Comparison of ENCODE assay signal across 8 cellular contexts in genomic region chr6:26172496-26172958, GRCh38.
DNase-seq lines count a peak whose midpoint lies in the region; ATAC-seq and TF ChIP-seq lines count a peak whose summit lies in the region.

No MANE protein-coding gene starts in this region.

- peak overlapping the region; percentile 48 for H3K14ac ChIP-seq in IMR-90 (replicated peaks; ENCODE audit: low read depth, low read length)

- H3K18ac ChIP-seq in IMR-90 (ENCODE audit: low read depth, low read length): peak overlapping the region; percentile 94

- peak overlapping the region; percentile 73 for H3K56ac ChIP-seq in IMR-90 (ENCODE audit: extremely low read depth, insufficient read depth, low read length)

- H4K20me1 ChIP-seq in IMR-90 (ENCODE audit: insufficient read depth, low read length): no peaks in the 10 kb centered on the region
- H4K20me1 ChIP-seq in SU-DHL-6 (ENCODE audit: low read depth, low read length): no peaks in the 10 kb centered on the region

- 0% methylated on average over 1 of the region's 14 CpGs; no CpG with 5 or more reads in 1 of the 2 experiments for WGBS in IMR-90 (ENCODE audit: extremely low coverage in 2 of 2, insufficient read length in 1 of 2), 2 experiments

- H3K4me3 Mint-ChIP-seq in effector memory CD8-positive, alpha-beta T cell: peak overlapping the region; percentile 86 to 99

- TF ChIP-seq POLR2A in GM18505 (IDR thresholded peaks at IDR 0.05; ENCODE audit: borderline replicate concordance, extremely low read depth, insufficient read depth, insufficient read length): peak; percentile 33
- TF ChIP-seq POLR2A in IMR-90 (IDR thresholded peaks at IDR 0.05; ENCODE audit: low read depth, low read length): no peak

- peaks cover 1% of the 10 kb centered on the region; the same call in 1 of the 2 replicates for H3K4me1 ChIP-seq in IMR-90 (ENCODE audit: control insufficient read depth, insufficient read depth, low read length)
- H3K4me1 ChIP-seq in mononuclear cell (ENCODE audit: insufficient read depth, low read length): peaks cover 26% of the 10 kb centered on the region

- peaks cover 61% of the 10 kb centered on the region for H3F3A ChIP-seq in SU-DHL-6 (ENCODE audit: insufficient read depth)

- H3K27ac ChIP-seq in IMR-90 (ENCODE audit: insufficient read depth, low read length): peak overlapping the region; percentile 76
- H3K27ac ChIP-seq in SU-DHL-6 (ENCODE audit: low read depth, low read length): peak overlapping the region; percentile 94

- peak overlapping the region; percentile 89 for H3K9ac ChIP-seq in IMR-90 (ENCODE audit: low read depth, low read length)
- peak overlapping the region; percentile 81 for H3K9ac ChIP-seq in SU-DHL-6 (ENCODE audit: low read length)

- ATAC-seq in GM18505 (IDR thresholded peaks at IDR 0.05; ENCODE audit: unreplicated experiment) (peak; percentile 22), IMR-90 (ENCODE audit: low read depth) (peak; percentile 19)
- ATAC-seq in effector memory CD8-positive, alpha-beta T cell (replicated peaks): peak; percentile 45

- no peak overlapping the region for H2AK5ac ChIP-seq in IMR-90 (ENCODE audit: low read depth, low read length)

- CTCF ChIA-PET in AG04449 (lab: Yijun Ruan, JAX): interaction anchor here (0.6 to 3.0 kb wide), 7 partner anchors 10 to 423 kb away, joined by 3 to 34 read pairs (median 4); partner anchors contain the start of gene ABT1
- CTCF ChIA-PET in IMR-90 (lab: Yijun Ruan, JAX): interaction anchor here (0.7 to 1.3 kb wide), 2 partner anchors 10 to 164 kb away, joined by 3 to 4 read pairs; no protein-coding TSS in a partner anchor

- TF ChIP-seq CTCF in AG04449 (IDR thresholded peaks at IDR 0.05; ENCODE audit: insufficient read depth, low read length, missing control alignments) (no peak), IMR-90 (conservative IDR thresholded peaks at IDR 0.05; ENCODE audit: low read depth, low read length) (no peak), SU-DHL-6 (IDR thresholded peaks at IDR 0.05; ENCODE audit: insufficient read depth, low read length, poor library complexity, severe bottlenecking) (no peak)

- TF ChIP-seq RAD21 in IMR-90 (IDR thresholded peaks at IDR 0.05; ENCODE audit: low read length): no peak

- peak overlapping the region; percentile 64; the same call in 1 of the 2 replicates for H3K23ac ChIP-seq in IMR-90 (ENCODE audit: low read depth, low read length)

- H2BK20ac ChIP-seq in IMR-90 (ENCODE audit: low read depth, low read length): no peak overlapping the region

- H3K36me3 ChIP-seq in IMR-90 (ENCODE audit: control insufficient read depth, insufficient read depth, low read length) (no peaks in the 10 kb centered on the region), SU-DHL-6 (ENCODE audit: low read length) (no peaks in the 10 kb centered on the region)

- H3K79me1 ChIP-seq in IMR-90 (ENCODE audit: low read depth in 1 of 2, low read length in 2 of 2): peaks cover 3 to 7% of the 10 kb centered on the region in 2 experiments; a peak in 2 of 4 replicates

- peaks cover 19% of the 10 kb centered on the region for H3K36me3 Mint-ChIP-seq in effector memory CD8-positive, alpha-beta T cell (ENCODE audit: insufficient read depth)

- no peaks in the 10 kb centered on the region for H3K9me1 ChIP-seq in IMR-90 (ENCODE audit: insufficient read depth, low read length)

- no peaks in the 10 kb centered on the region for H3K9me2 ChIP-seq in SU-DHL-6 (replicated peaks; ENCODE audit: insufficient read depth, low read length)

- H4K91ac ChIP-seq in IMR-90 (ENCODE audit: insufficient read depth, low read depth, low read length): peak overlapping the region; percentile 64

- dilution Hi-C loops in IMR-90 (cut with HindIII; ENCODE audit: low sequenced_read_pairs, unreplicated experiment): no loop called here

- H2AFZ ChIP-seq in IMR-90 (replicated peaks; ENCODE audit: low read length, poor library complexity) (peak overlapping the region; percentile 69), SU-DHL-6 (ENCODE audit: low read depth, low read length, severe bottlenecking) (peak overlapping the region; percentile 57)

- H3K27me3 ChIP-seq in IMR-90 (ENCODE audit: control insufficient read depth, insufficient read depth, low read length) (no peaks in the 10 kb centered on the region), SU-DHL-6 (ENCODE audit: low read length) (no peaks in the 10 kb centered on the region), mononuclear cell (ENCODE audit: insufficient read depth, low read length) (no peaks in the 10 kb centered on the region)

- H4K8ac ChIP-seq in IMR-90 (ENCODE audit: low read depth in 2 of 2, low read length in 2 of 2): peak overlapping the region; percentile 74 to 86

- no peak overlapping the region for H2AK9ac ChIP-seq in IMR-90 (replicated peaks; ENCODE audit: low read depth, low read length, poor library complexity)

- intact Hi-C loops in IMR-90 (cut with micrococcal nuclease): loop anchor here (1.0 kb wide), 1 partner anchor 47 kb away; no protein-coding TSS in a partner anchor

- H3K27ac Mint-ChIP-seq in effector memory CD8-positive, alpha-beta T cell: peak overlapping the region; percentile 90 to 95

- no peaks in the 10 kb centered on the region for H3K27me3 Mint-ChIP-seq in effector memory CD8-positive, alpha-beta T cell

- H4K5ac ChIP-seq in IMR-90 (ENCODE audit: low read depth, low read length): peak overlapping the region; percentile 94

- peak overlapping the region; percentile 66 for H2BK5ac ChIP-seq in IMR-90 (ENCODE audit: low read depth, low read length, poor library complexity, severe bottlenecking)

- POLR2A ChIA-PET in AG04449 (lab: Yijun Ruan, JAX) (interaction anchor here (0.6 to 4.0 kb wide), 9 partner anchors 11 to 100 kb away, joined by 3 to 32 read pairs (median 5); a partner anchor contains a TSS), IMR-90 (lab: Charles Lee; ENCODE audit: unreplicated experiment) (interaction anchor here (0.5 to 1.4 kb wide), 4 partner anchors 14 to 48 kb away, joined by 3 to 7 read pairs (median 4); a partner anchor contains a TSS)

- H2BK15ac ChIP-seq in IMR-90 (ENCODE audit: low read depth, low read length): no peak overlapping the region

- H3K4me1 Mint-ChIP-seq in effector memory CD8-positive, alpha-beta T cell (ENCODE audit: low read depth in 2 of 2): peaks cover 31 to 41% of the 10 kb centered on the region in 2 donors

- in situ Hi-C loops in IMR-90 (cut with MboI; ENCODE audit: low sequenced_read_pairs): no loop called here

- peak overlapping the region; percentile 77 for H3K4ac ChIP-seq in IMR-90 (ENCODE audit: low read depth, low read length)

- no TSS peak for BruUV-seq in IMR-90 (replicated peaks; lab: Mats Ljungman, UMichigan)

- H3K79me2 ChIP-seq in SU-DHL-6 (ENCODE audit: insufficient read depth, low read length): peaks cover 4% of the 10 kb centered on the region; the same call in 1 of the 2 replicates

- H3K9me3 ChIP-seq in IMR-90 (ENCODE audit: control insufficient read depth, insufficient read depth, low read length) (no peaks in the 10 kb centered on the region), SU-DHL-6 (ENCODE audit: insufficient read depth, low read length) (no peaks in the 10 kb centered on the region), mononuclear cell (ENCODE audit: low read depth, low read length) (no peaks in the 10 kb centered on the region)

- DNase-seq in AG04449 (ENCODE audit: low read depth, low spot score): no peak
- peak; percentile 46 for DNase-seq in IMR-90
- DNase-seq in effector memory CD8-positive, alpha-beta T cell: peak in 2 of 3 experiments; percentile 26 to 55
- DNase-seq in ureter (ENCODE audit: low spot score): peak; percentile 53
- DNase-seq in 8988T: no peak

- H3K9me3 Mint-ChIP-seq in effector memory CD8-positive, alpha-beta T cell: no peaks in the 10 kb centered on the region

- H3K4me3 ChIP-seq in AG04449 (ENCODE audit: low read depth, low read length) (peak overlapping the region; percentile 57), IMR-90 (ENCODE audit: insufficient read depth, low read depth, low read length) (peak overlapping the region; percentile 90), SU-DHL-6 (ENCODE audit: insufficient read depth, low read length, poor library complexity, severe bottlenecking) (peak overlapping the region; percentile 76), mononuclear cell (ENCODE audit: low read length) (peak overlapping the region; percentile 59)

- H3K4me2 ChIP-seq in IMR-90 (ENCODE audit: low read depth, low read length) (peak overlapping the region; percentile 99), SU-DHL-6 (ENCODE audit: low read depth, low read length, poor library complexity, severe bottlenecking) (peak overlapping the region; percentile 84)

- H2BK120ac ChIP-seq in IMR-90 (ENCODE audit: low read depth, low read length): peak overlapping the region; percentile 6

TF ChIP-seq in IMR-90, 13 proteins besides CTCF, POLR2A, EP300 and RAD21 (continues in another document):
- TF ChIP-seq BHLHE40 (IDR thresholded peaks at IDR 0.05; ENCODE audit: low read depth, low read length) (no peak), RCOR1 (IDR thresholded peaks at IDR 0.05; ENCODE audit: insufficient replicate concordance, low read length) (no peak), CHD1 (IDR thresholded peaks at IDR 0.05; ENCODE audit: low read depth, low read length) (no peak), NFE2L2 (IDR thresholded peaks at IDR 0.05; ENCODE audit: low read depth, low read length) (no peak), RFX5 (IDR thresholded peaks at IDR 0.05; ENCODE audit: low read depth, low read length) (no peak), MAZ (IDR thresholded peaks at IDR 0.05; ENCODE audit: borderline replicate concordance, low read depth, low read length) (no peak), ELK1 (IDR thresholded peaks at IDR 0.05; ENCODE audit: borderline replicate concordance, low read depth, low read length) (no peak), MAFK (IDR thresholded peaks at IDR 0.05; ENCODE audit: low read depth, low read length) (no peak), MXI1 (IDR thresholded peaks at IDR 0.05; ENCODE audit: borderline replicate concordance, low read depth, low read length) (no peak)
- TF ChIP-seq, protein P1, sequence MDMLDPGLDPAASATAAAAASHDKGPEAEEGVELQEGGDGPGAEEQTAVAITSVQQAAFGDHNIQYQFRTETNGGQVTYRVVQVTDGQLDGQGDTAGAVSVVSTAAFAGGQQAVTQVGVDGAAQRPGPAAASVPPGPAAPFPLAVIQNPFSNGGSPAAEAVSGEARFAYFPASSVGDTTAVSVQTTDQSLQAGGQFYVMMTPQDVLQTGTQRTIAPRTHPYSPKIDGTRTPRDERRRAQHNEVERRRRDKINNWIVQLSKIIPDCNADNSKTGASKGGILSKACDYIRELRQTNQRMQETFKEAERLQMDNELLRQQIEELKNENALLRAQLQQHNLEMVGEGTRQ (IDR thresholded peaks at IDR 0.05; ENCODE audit: low read depth, low read length): no peak

Comparison
In these comparisons a context has a peak if more than half of its experiments do, and no peak if none do; other contexts are left out.
1. DNase-seq: peak in IMR-90 (single experiment), effector memory CD8-positive, alpha-beta T cell (2 of 3) and ureter (single experiment); none in AG04449 (single experiment) and 8988T (single experiment).
2. Peak in every context shown above with its lines, with median percentiles within 50 percentile points of each other: H3K4me3 ChIP-seq and ATAC-seq.